In genomic region chr6:56246544-56246940, GRCh38 we compare ENCODE assay signal across 14 cellular contexts. TPM values are rescaled to one million over a fixed set of nuclear protein-coding genes. Genes with fewer than 3 reads are reported as not detected.
DNase-seq lines count a peak whose midpoint lies in the region; ATAC-seq and TF ChIP-seq lines count a peak whose summit lies in the region.
"Had no signal": no experiment of that assay in that cellular context is flagged by ENCODE, and none has a peak within 500 bp of the region (broad histone marks: within the 10 kb centered on the region; RNA-seq: fewer than 3 reads in every experiment).

No MANE protein-coding gene starts in this region.

- H3K4me1 ChIP-seq in skeletal muscle satellite cell (ENCODE audit: control insufficient read depth, insufficient read depth, low read length): peaks cover 44% of the 10 kb centered on the region

- H3K9ac ChIP-seq in skeletal muscle satellite cell (ENCODE audit: low read depth, low read length): no peak overlapping the region

- peak overlapping the region; percentile 92 for H3K4me2 ChIP-seq in skeletal muscle satellite cell (ENCODE audit: low read length)

- H3K36me3 ChIP-seq in kidney epithelial cell (ENCODE audit: control insufficient read depth, insufficient read depth, low read length) (no peaks in the 10 kb centered on the region), skeletal muscle satellite cell (ENCODE audit: insufficient read depth, low read length) (no peaks in the 10 kb centered on the region)

- TF ChIP-seq CTCF in HFF-Myc (IDR thresholded peaks at IDR 0.05; ENCODE audit: low read depth, low read length, missing control alignments): no peak
- no peak for TF ChIP-seq CTCF in choroid plexus epithelial cell (conservative IDR thresholded peaks at IDR 0.05; ENCODE audit: low read depth, low read length)
- TF ChIP-seq CTCF in kidney epithelial cell (IDR thresholded peaks at IDR 0.05; ENCODE audit: insufficient read depth, low read length, poor library complexity, severe bottlenecking): no peak

- ATAC-seq in stimulated activated naive CD8-positive, alpha-beta T cell treated with anti-CD3 and anti-CD28 coated beads, Interleukin-15, Interleukin-2, amounts not matched to agents 100 U/mL and 50 U/mL, for 24 hours: no peak
- ATAC-seq: K562; stimulated activated naive CD8-positive, alpha-beta T cell treated with anti-CD3 and anti-CD28 coated beads, Interleukin-15, amount 100 ng/mL, for 72 hours had no signal

- H3K9me3 ChIP-seq in skeletal muscle satellite cell (replicated peaks; ENCODE audit: low read length): no peaks in the 10 kb centered on the region

- peak overlapping the region; percentile 60 for H3K4me3 ChIP-seq in HFF-Myc (replicated peaks; ENCODE audit: low read depth, low read length)
- H3K4me3 ChIP-seq in choroid plexus epithelial cell (ENCODE audit: low read depth, low read length): peak overlapping the region; percentile 69
- peak overlapping the region; percentile 33 for H3K4me3 ChIP-seq in kidney epithelial cell (ENCODE audit: low read depth, low read length)
- peak overlapping the region; percentile 72 for H3K4me3 ChIP-seq in skeletal muscle satellite cell (ENCODE audit: low read length)
- H3K4me3 ChIP-seq: K562 had no signal

- H3K27me3 ChIP-seq in kidney epithelial cell (ENCODE audit: control insufficient read depth, insufficient read depth, low read length) (peaks cover 2% of the 10 kb centered on the region), skeletal muscle satellite cell (ENCODE audit: control insufficient read depth, insufficient read depth, low read length) (no peaks in the 10 kb centered on the region)

- DNase-seq in HFF-Myc (ENCODE audit: extremely low read depth, low read depth) (no peak), choroid plexus epithelial cell (ENCODE audit: low read depth) (peak; percentile 30), kidney epithelial cell (ENCODE audit: low read depth) (no peak), NCI-H2107 treated with DMSO at 0.1 percent for 48 hours (lab: John Stamatoyannopoulos, UW; ENCODE audit: unreplicated experiment) (no peak), NCI-H2196 (lab: John Stamatoyannopoulos, UW; ENCODE audit: unreplicated experiment) (no peak)
- DNase-seq in effector CD8-positive, alpha-beta T cell (lab: John Stamatoyannopoulos, UW): no peak
- no peak for DNase-seq in stimulated activated naive CD8-positive, alpha-beta T cell treated with anti-CD3 and anti-CD28 coated beads, Interleukin-15, Interleukin-2, amounts not matched to agents 100 U/mL and 50 U/mL, for 24 hours
- DNase-seq: activated CD4-positive, CD25-positive, alpha-beta regulatory T cell treated with anti-CD3 and anti-CD28 coated beads, Interleukin-2, amount 50 U/mL, for 72 hours; activated naive CD8-positive, alpha-beta T cell treated with anti-CD3 and anti-CD28 coated beads, Interleukin-2, amount 10 ng/mL, durations not matched to agents 7 days and 5 days; hippocampal formation; stimulated activated naive CD8-positive, alpha-beta T cell treated with anti-CD3 and anti-CD28 coated beads, Interleukin-15, amount 100 ng/mL, for 72 hours had no signal

RNA-seq across cellular contexts. Expression of gene COL21A1, which starts 0.8 kb away (rescaled TPM):
- not detected in 2 replicates for total RNA-seq in kidney epithelial cell
- total RNA-seq in skeletal muscle satellite cell (2012; rRNA removed): 2.5 and 2.8 TPM in 2 replicates
- total RNA-seq: activated naive CD8-positive, alpha-beta T cell treated with anti-CD3 and anti-CD28 coated beads, Interleukin-2, amount 10 ng/mL, durations not matched to agents 7 days and 5 days; OCI-LY7 had no signal
